Comparison of ENCODE assay signal across 25 cellular contexts in genomic region chr17:60249517-60249826, GRCh38.
A peak's percentile ranks its signal among the peaks of the same experiment; 100 is the strongest.
DNase-seq lines count a peak whose midpoint lies in the region; TF ChIP-seq lines count a peak whose summit lies in the region.
"Had no signal": no experiment of that assay in that cellular context is flagged by ENCODE, and none has a peak within 500 bp of the region (broad histone marks: within the 10 kb centered on the region; RNA-seq: fewer than 3 reads in every experiment).

No MANE protein-coding gene starts in this region.

- no peaks in the 10 kb centered on the region for H3K27me3 ChIP-seq in layer of hippocampus (ENCODE audit: control insufficient read depth, insufficient read depth, low read length)
- H3K27me3 ChIP-seq: BE2C, pancreas, thyroid gland had no signal

- no peak overlapping the region for H3K4me3 ChIP-seq in cardiac fibroblast (replicated peaks in 1 of 2; ENCODE audit: low read depth in 2 of 2, low read length in 2 of 2)
- H3K4me3 ChIP-seq: pancreas, thyroid gland had no signal

- no peak for TF ChIP-seq CTCF in cardiac fibroblast (IDR thresholded peaks at IDR 0.05; ENCODE audit: low read depth, low read length)

- DNase-seq in MV-4-11 (lab: John Stamatoyannopoulos, UW) = peak; percentile 37
- DNase-seq in cardiac fibroblast (ENCODE audit: low read depth in 2 of 2) = peak; percentile 45 to 70
- DNase-seq in mucosa of gallbladder (ENCODE audit: low spot score) = no peak
- no peak for DNase-seq in T1000 (lab: John Stamatoyannopoulos, UW)
- no peak for DNase-seq in stimulated activated CD4-positive, alpha-beta T cell treated with anti-CD3 and anti-CD28 coated beads, Interleukin-4, amount 100 ng/mL, for 1 hour
- DNase-seq: activated B cell treated with CpG ODN at 0.5 μM for 24 hours; activated CD4-positive, alpha-beta memory T cell treated with anti-CD3 and anti-CD28 coated beads for 36 hours; activated gamma-delta T cell; BE2C; COR-L47; DMS79 treated with DMSO at 0.1 percent for 48 hours; effector memory CD8-positive, alpha-beta T cell; glutamatergic neuron; Kasumi-1; left ventricle myocardium superior; NCI-H1417; NCI-H2107; NCI-H510A; NK-92 treated with Interleukin-12 subunit alpha and Interleukin-12 subunit beta, amount 100 ng/mL, for 24 hours; pancreas; SK-N-SH; stimulated activated naive CD4-positive, alpha-beta T cell; thyroid gland had no signal

- H3K27ac ChIP-seq in layer of hippocampus (ENCODE audit: low read depth, low read length) = peak overlapping the region; percentile 64
- H3K27ac ChIP-seq in temporal lobe (ENCODE audit: low read depth, low read length) = peak overlapping the region; percentile 84
- H3K27ac ChIP-seq: pancreas, thyroid gland had no signal

Comparison
In these comparisons a context has a peak if more than half of its experiments do, and no peak if none do; other contexts are left out.
1. DNase-seq: peak in MV-4-11 (single experiment) and cardiac fibroblast (2 of 2); none in mucosa of gallbladder (single experiment), T1000 (single experiment) and stimulated activated CD4-positive, alpha-beta T cell treated with anti-CD3 and anti-CD28 coated beads, Interleukin-4, amount 100 ng/mL, for 1 hour (single experiment).